Comparison of ENCODE assay signal across 14 cellular contexts in the genomic region with DNA sequence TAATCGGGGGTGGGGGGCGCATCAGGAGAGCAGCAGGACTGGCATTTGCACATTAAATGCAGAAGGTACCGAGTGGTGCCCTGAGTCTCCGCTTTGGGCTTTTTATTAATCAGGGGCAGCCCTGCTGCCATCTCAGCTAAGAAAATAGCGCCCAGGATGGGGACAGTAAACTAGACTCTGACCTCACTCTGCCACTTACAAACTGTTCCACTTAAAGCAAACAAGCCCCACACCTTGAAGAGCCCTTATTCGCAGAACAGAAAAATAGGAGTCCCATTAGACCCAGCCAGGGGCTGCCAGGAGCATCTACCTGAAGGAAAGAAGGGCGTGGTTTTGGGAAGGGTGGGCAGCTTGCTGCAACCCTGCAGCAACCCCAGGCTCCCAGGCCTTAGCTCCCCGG.
A peak's percentile ranks its signal among the peaks of the same experiment; 100 is the strongest.
DNase-seq lines count a peak whose midpoint lies in the region; ATAC-seq and TF ChIP-seq lines count a peak whose summit lies in the region.
"Had no signal": no experiment of that assay in that cellular context is flagged by ENCODE, and none has a peak within 500 bp of the region (broad histone marks: within the 10 kb centered on the region; RNA-seq: fewer than 3 reads in every experiment).

No MANE protein-coding gene starts in this region.

- H3K27ac ChIP-seq in heart right ventricle (peak overlapping the region; percentile 71 to 97 (median 90)), right atrium auricular region (peak overlapping the region; percentile 75 to 83), rectal smooth muscle tissue (ENCODE audit: low read depth, low read length) (peak overlapping the region; percentile 88), vagina (peak overlapping the region; percentile 74)

- WGBS in heart right ventricle, 2 donors, result 61 to 74% methylated on average over 8 of the region's 8 CpGs

- H3K27me3 ChIP-seq in heart right ventricle (no peaks in the 10 kb centered on the region), right atrium auricular region (no peaks in the 10 kb centered on the region), rectal smooth muscle tissue (ENCODE audit: control insufficient read depth, insufficient read depth, low read length) (no peaks in the 10 kb centered on the region), vagina (no peaks in the 10 kb centered on the region)

- ATAC-seq in heart right ventricle, result no peak

- intact Hi-C loops in heart right ventricle (cut with DNase I), result loop anchor here in 1 of 10 donors (5.0 kb wide), 1 partner anchor 35 kb away; no protein-coding TSS in a partner anchor
- intact Hi-C loops in cardiac septum (cut with DNase I), result loop anchor here (2.0 kb wide), 1 partner anchor 19 kb away; no protein-coding TSS in a partner anchor
- intact Hi-C loops in vagina (cut with DNase I), result no loop called here

- no peak for TF ChIP-seq CTCF in heart right ventricle (IDR thresholded peaks at IDR 0.05)
- no peak for TF ChIP-seq CTCF in right atrium auricular region (IDR thresholded peaks at IDR 0.05)
- TF ChIP-seq CTCF in vagina (IDR thresholded peaks at IDR 0.05), result no peak

- no peaks in the 10 kb centered on the region for H3K9me3 ChIP-seq in heart right ventricle
- H3K9me3 ChIP-seq in right atrium auricular region, result no peaks in the 10 kb centered on the region
- no peaks in the 10 kb centered on the region for H3K9me3 ChIP-seq in vagina
- H3K9me3 ChIP-seq: SK-N-SH had no signal

- peaks cover 56 to 100% (median 97%) of the 10 kb centered on the region in 9 donors for H3K4me1 ChIP-seq in heart right ventricle
- H3K4me1 ChIP-seq in right atrium auricular region, result peaks cover 5 to 99% of the 10 kb centered on the region in 2 donors
- peaks cover 60% of the 10 kb centered on the region for H3K4me1 ChIP-seq in rectal smooth muscle tissue (ENCODE audit: control insufficient read depth, insufficient read depth, low read length)
- peaks cover 57% of the 10 kb centered on the region for H3K4me1 ChIP-seq in vagina
- H3K4me1 ChIP-seq: parathyroid adenoma had no signal

- H3K4me3 ChIP-seq in heart right ventricle (no peak overlapping the region), right atrium auricular region (no peak overlapping the region), rectal smooth muscle tissue (ENCODE audit: low read length) (no peak overlapping the region), vagina (no peak overlapping the region)

- no peak for DNase-seq in heart right ventricle
- DNase-seq in cardiac septum (ENCODE audit: low spot score), result no peak
- DNase-seq in right atrium auricular region (ENCODE audit: low spot score), result no peak
- no peak for DNase-seq in vagina (ENCODE audit: extremely low spot score in 2 of 2)
- no peak for DNase-seq in activated naive CD4-positive, alpha-beta T cell treated with anti-CD3 and anti-CD28 coated beads, Interleukin-2, amount 50 U/mL, for 16 hours
- no peak for DNase-seq in GOT3 (lab: John Stamatoyannopoulos, UW)
- DNase-seq in GF-D8 (lab: John Stamatoyannopoulos, UW), result no peak
- DNase-seq: activated naive CD4-positive, alpha-beta T cell treated with Interleukin-2 at 50 U/mL for 16 hours; cerebellar nuclear complex; GDM1; NCI-H226 had no signal

- no peak overlapping the region for H3K9ac ChIP-seq in rectal smooth muscle tissue (ENCODE audit: low read length)
- H3K9ac ChIP-seq: parathyroid adenoma, SK-N-SH had no signal

- H3K36me3 ChIP-seq in heart right ventricle (peaks cover 0 to 77% (median 38%) of the 10 kb centered on the region in 9 donors), right atrium auricular region (peaks cover 76% of the 10 kb centered on the region), rectal smooth muscle tissue (ENCODE audit: control insufficient read depth, insufficient read depth, low read length) (peaks cover 43% of the 10 kb centered on the region), vagina (peaks cover 0 to 46% of the 10 kb centered on the region in 2 donors)

- TF ChIP-seq POLR2A in vagina (IDR thresholded peaks at IDR 0.05), result no peak
